18 cellular contexts compared by ENCODE assay signal in genomic region chr6:17712573-17712972, GRCh38. TPM values are rescaled to one million over a fixed set of nuclear protein-coding genes. Genes with fewer than 3 reads are reported as not detected.
A peak's percentile ranks its signal among the peaks of the same experiment; 100 is the strongest.
DNase-seq lines count a peak whose midpoint lies in the region; ATAC-seq and TF ChIP-seq lines count a peak whose summit lies in the region.
"Had no signal": no experiment of that assay in that cellular context is flagged by ENCODE, and none has a peak within 500 bp of the region (broad histone marks: within the 10 kb centered on the region; RNA-seq: fewer than 3 reads in every experiment).

No MANE protein-coding gene starts in this region.

- H3K27me3 ChIP-seq in neural progenitor cell, result no peaks in the 10 kb centered on the region

- H3K4me1 Mint-ChIP-seq in neural progenitor cell, result peaks cover 8% of the 10 kb centered on the region

- H4K20me1 ChIP-seq in neural progenitor cell (ENCODE audit: low read depth), result no peaks in the 10 kb centered on the region

- H3K4me3 ChIP-seq in fibroblast of villous mesenchyme (ENCODE audit: low read depth, low read length), result no peak overlapping the region
- H3K4me3 ChIP-seq in neural progenitor cell, result no peak overlapping the region
- H3K4me3 ChIP-seq: GM23248 had no signal

- H3K79me2 ChIP-seq in neural progenitor cell (ENCODE audit: low read depth), result no peaks in the 10 kb centered on the region

- no peak overlapping the region for H3K27ac Mint-ChIP-seq in neural progenitor cell

- no peaks in the 10 kb centered on the region for H3K36me3 Mint-ChIP-seq in neural progenitor cell

- peak overlapping the region; percentile 59 for H2AFZ ChIP-seq in neural progenitor cell (replicated peaks)
- H2AFZ ChIP-seq: GM23248 had no signal

- TF ChIP-seq CTCF in fibroblast of villous mesenchyme (IDR thresholded peaks at IDR 0.05; ENCODE audit: insufficient read depth, low read depth, low read length), result no peak
- TF ChIP-seq CTCF in neural progenitor cell (IDR thresholded peaks at IDR 0.05), result no peak

- no peak overlapping the region for H3K4me2 ChIP-seq in neural progenitor cell

- H3K9me3 Mint-ChIP-seq in neural progenitor cell, result no peaks in the 10 kb centered on the region
- H3K9me3 Mint-ChIP-seq: CD14-positive monocyte had no signal

- H3K27me3 Mint-ChIP-seq in neural progenitor cell (ENCODE audit: insufficient read depth, low read depth), result no peaks in the 10 kb centered on the region

- DNase-seq in NCI-H748 (lab: John Stamatoyannopoulos, UW; ENCODE audit: unreplicated experiment), result peak; percentile 24
- DNase-seq in NCI-H748 treated with DMSO at 0.1 percent for 48 hours (lab: John Stamatoyannopoulos, UW), result no peak
- peak; percentile 13 for DNase-seq in NCI-H526 treated with DMSO at 0.1 percent for 48 hours (lab: John Stamatoyannopoulos, UW)
- peak; percentile 52 for DNase-seq in fibroblast of villous mesenchyme (ENCODE audit: low read depth)
- DNase-seq in neural progenitor cell (ENCODE audit: low spot score), result peak; percentile 13
- no peak for DNase-seq in activated T-cell treated with anti-CD3 and anti-CD28 coated beads for 4 hours
- DNase-seq in NCI-H2107 (lab: John Stamatoyannopoulos, UW), result no peak
- DNase-seq: DMS79 treated with DMSO at 0.1 percent for 48 hours, GM23248, Karpas-422, NCI-H1417 treated with DMSO at 0.1 percent for 48 hours, NCI-H1930, NCI-H345, NCI-H524 treated with DMSO at 0.1 percent for 48 hours, SHP77 had no signal

- no peaks in the 10 kb centered on the region for H3F3A ChIP-seq in neural progenitor cell (ENCODE audit: low read depth)

- no peaks in the 10 kb centered on the region for H3K36me3 ChIP-seq in neural progenitor cell

- H3K4me1 ChIP-seq in neural progenitor cell, result peaks cover 6% of the 10 kb centered on the region

- no peak overlapping the region for H3K27ac ChIP-seq in neural progenitor cell
- H3K27ac ChIP-seq: 22Rv1, GM23248 had no signal

- no peak for ATAC-seq in HG02870 (IDR thresholded peaks at IDR 0.05; ENCODE audit: unreplicated experiment)

- no peaks in the 10 kb centered on the region for H3K9me3 ChIP-seq in neural progenitor cell (ENCODE audit: low read depth)

- H3K4me3 Mint-ChIP-seq in neural progenitor cell, result no peak overlapping the region
- H3K4me3 Mint-ChIP-seq: CD14-positive monocyte had no signal

- H3K9ac ChIP-seq in neural progenitor cell, result no peak overlapping the region
- H3K9ac ChIP-seq: GM23248 had no signal

RNA-seq across cellular contexts. Expression of gene NUP153, which starts 5.8 kb away (rescaled TPM):
- total RNA-seq in fibroblast of villous mesenchyme, result 33.2 and 44.5 TPM in 2 replicates
- total RNA-seq in neural progenitor cell (ENCODE audit: low replicate concordance), result 62.5 and 68.7 TPM in 2 replicates

Comparison
In these comparisons a context has a peak if more than half of its experiments do, and no peak if none do; other contexts are left out.
1. DNase-seq: peak in NCI-H748 (single experiment), NCI-H526 treated with DMSO at 0.1 percent for 48 hours (single experiment), fibroblast of villous mesenchyme (single experiment) and neural progenitor cell (single experiment); none in NCI-H748 treated with DMSO at 0.1 percent for 48 hours (single experiment), activated T-cell treated with anti-CD3 and anti-CD28 coated beads for 4 hours (single experiment) and NCI-H2107 (single experiment).